Comparison of ENCODE assay signal across 8 cellular contexts in the genomic region with DNA sequence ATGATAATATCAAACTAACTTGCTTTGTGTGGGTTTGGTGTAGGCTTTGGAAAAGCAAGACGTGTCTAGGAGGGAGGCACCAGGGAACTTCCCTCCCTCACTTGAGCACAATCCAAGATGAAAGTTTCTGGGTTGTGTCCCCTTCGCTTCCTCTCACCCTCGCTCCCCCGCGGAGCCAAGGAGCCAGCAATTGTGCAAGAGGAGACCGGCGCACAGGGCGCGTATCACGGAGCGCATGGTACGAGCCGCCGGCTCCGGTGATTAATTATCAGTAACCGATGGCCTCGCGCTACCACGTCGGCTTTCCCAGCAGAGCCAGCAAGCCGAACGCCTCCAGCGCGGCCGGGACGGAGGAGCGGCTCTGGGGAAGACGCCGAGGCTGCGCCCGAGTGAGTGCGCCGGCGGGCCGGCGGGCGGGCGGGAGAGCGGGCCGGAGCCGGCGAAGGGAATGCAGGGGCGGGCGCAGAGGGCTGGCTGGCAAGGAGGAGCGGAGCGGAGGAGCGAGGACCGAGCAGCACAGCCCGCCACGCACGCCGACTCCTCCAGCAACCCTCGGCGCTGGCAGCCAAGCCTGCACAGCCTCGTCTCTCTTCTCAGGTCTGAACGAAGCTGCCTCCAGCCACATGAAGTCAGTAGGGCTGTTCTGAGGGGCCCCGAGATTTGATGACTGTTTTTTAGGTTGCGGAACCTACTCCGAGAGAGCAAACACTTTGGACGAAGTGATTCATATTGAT.
DNase-seq lines count a peak whose midpoint lies in the region; ATAC-seq, FAIRE-seq and TF ChIP-seq lines count a peak whose summit lies in the region.

No MANE protein-coding gene starts in this region.

- no peaks in the 10 kb centered on the region for H3K9me3 Mint-ChIP-seq in activated T-helper 1 cell treated with anti-CD3 and anti-CD28 coated beads, Interleukin-12 subunit alpha, Interleukin-12 subunit beta, Interleukin-2, Interleukin-4 antibody, amounts not matched to agents 30 ng/mL and 10 ng/mL and 1 ng/mL, durations not matched to agents 14 hours and 24 hours and 36 hours

- H3K4me1 ChIP-seq in HUES64 (ENCODE audit: insufficient read depth, low read length) = peaks cover 67% of the 10 kb centered on the region

- intact Hi-C loops in activated T-helper 1 cell treated with anti-CD3 and anti-CD28 coated beads, Interleukin-12 subunit alpha, Interleukin-12 subunit beta, Interleukin-2, Interleukin-4 antibody, amounts not matched to agents 30 ng/mL and 10 ng/mL and 1 ng/mL, durations not matched to agents 14 hours and 24 hours and 36 hours (cut with micrococcal nuclease) = no loop called here

- peaks cover 26% of the 10 kb centered on the region for H3K27me3 Mint-ChIP-seq in activated T-helper 1 cell treated with anti-CD3 and anti-CD28 coated beads, Interleukin-12 subunit alpha, Interleukin-12 subunit beta, Interleukin-2, Interleukin-4 antibody, amounts not matched to agents 30 ng/mL and 10 ng/mL and 1 ng/mL, durations not matched to agents 14 hours and 24 hours and 36 hours (ENCODE audit: insufficient read depth)

- H3K27ac ChIP-seq in C4-2B (peak overlapping the region; percentile 5; the same call in 1 of the 2 replicates), HUES64 (ENCODE audit: low read depth, low read length) (peak overlapping the region; percentile 86), VCaP (peak overlapping the region; percentile 80), neural cell (ENCODE audit: low read length) (no peak overlapping the region)

- no peaks in the 10 kb centered on the region for H3K4me1 Mint-ChIP-seq in activated T-helper 1 cell treated with anti-CD3 and anti-CD28 coated beads, Interleukin-12 subunit alpha, Interleukin-12 subunit beta, Interleukin-2, Interleukin-4 antibody, amounts not matched to agents 30 ng/mL and 10 ng/mL and 1 ng/mL, durations not matched to agents 14 hours and 24 hours and 36 hours (ENCODE audit: low read depth)

- H3K79me2 ChIP-seq in neural cell (replicated peaks; ENCODE audit: insufficient read depth, low read length) = no peaks in the 10 kb centered on the region

- no peaks in the 10 kb centered on the region for H4K20me1 ChIP-seq in neural cell (ENCODE audit: insufficient read depth)

- peak overlapping the region; percentile 74 for H3K4me3 ChIP-seq in HUES64 (ENCODE audit: low read length)
- peak overlapping the region; percentile 72 for H3K4me3 ChIP-seq in neural cell (ENCODE audit: low read length)

- TF ChIP-seq CTCF in C4-2B (conservative IDR thresholded peaks at IDR 0.05) = no peak
- no peak for TF ChIP-seq CTCF in VCaP (conservative IDR thresholded peaks at IDR 0.05)
- TF ChIP-seq CTCF in neural cell (IDR thresholded peaks at IDR 0.05; ENCODE audit: poor library complexity, severe bottlenecking) = peak; percentile 15

- peak; percentile 53 for TF ChIP-seq RAD21 in neural cell (conservative IDR thresholded peaks at IDR 0.05)

- H3K36me3 Mint-ChIP-seq in activated T-helper 1 cell treated with anti-CD3 and anti-CD28 coated beads, Interleukin-12 subunit alpha, Interleukin-12 subunit beta, Interleukin-2, Interleukin-4 antibody, amounts not matched to agents 30 ng/mL and 10 ng/mL and 1 ng/mL, durations not matched to agents 14 hours and 24 hours and 36 hours (ENCODE audit: low read depth) = no peaks in the 10 kb centered on the region

- H3K27me3 ChIP-seq in HUES64 (ENCODE audit: insufficient read depth, low read length) (peaks cover 3% of the 10 kb centered on the region; the same call in 1 of the 2 replicates), neural cell (ENCODE audit: insufficient read depth, low read depth, low read length) (peaks cover 15% of the 10 kb centered on the region)

- H3K27ac Mint-ChIP-seq in activated T-helper 1 cell treated with anti-CD3 and anti-CD28 coated beads, Interleukin-12 subunit alpha, Interleukin-12 subunit beta, Interleukin-2, Interleukin-4 antibody, amounts not matched to agents 30 ng/mL and 10 ng/mL and 1 ng/mL, durations not matched to agents 14 hours and 24 hours and 36 hours = no peak overlapping the region

- ATAC-seq in HG03469 (IDR thresholded peaks at IDR 0.05; ENCODE audit: unreplicated experiment) = no peak

- no peak overlapping the region for H2AFZ ChIP-seq in neural cell (ENCODE audit: low read depth, low read length)

- TF ChIP-seq EP300 in neural cell (conservative IDR thresholded peaks at IDR 0.05; ENCODE audit: poor library complexity, severe bottlenecking) = peak; percentile 25

- peak overlapping the region; percentile 88 for H3K9ac ChIP-seq in HUES64 (ENCODE audit: low read depth, low read length)
- H3K9ac ChIP-seq in neural cell (ENCODE audit: low read length) = peak overlapping the region; percentile 57

- no peak overlapping the region for H3K4me3 Mint-ChIP-seq in activated T-helper 1 cell treated with anti-CD3 and anti-CD28 coated beads, Interleukin-12 subunit alpha, Interleukin-12 subunit beta, Interleukin-2, Interleukin-4 antibody, amounts not matched to agents 30 ng/mL and 10 ng/mL and 1 ng/mL, durations not matched to agents 14 hours and 24 hours and 36 hours

- no peak for FAIRE-seq in frontal cortex (lab: Jason Lieb, UNC)

- H3K9me3 ChIP-seq in HUES64 (ENCODE audit: insufficient read depth, low read depth, low read length) = no peaks in the 10 kb centered on the region
- H3K9me3 ChIP-seq in neural cell (ENCODE audit: low read length) = no peaks in the 10 kb centered on the region

- H3K36me3 ChIP-seq in HUES64 (ENCODE audit: insufficient read depth, low read length) = no peaks in the 10 kb centered on the region
- no peaks in the 10 kb centered on the region for H3K36me3 ChIP-seq in neural cell (ENCODE audit: insufficient read depth, low read length)

- H3F3A ChIP-seq in neural cell (ENCODE audit: insufficient read depth, low read length, poor library complexity, severe bottlenecking) = peaks cover 2% of the 10 kb centered on the region

- under 1% methylated on average over 60 of the region's 60 CpGs for WGBS in HUES64

- peak; percentile 23 to 30 for DNase-seq in frontal cortex (ENCODE audit: low spot score in 2 of 2)
- no peak for DNase-seq in activated T-helper 1 cell treated with anti-CD3 and anti-CD28 coated beads, Interleukin-12 subunit alpha, Interleukin-12 subunit beta, Interleukin-2, Interleukin-4 antibody, amounts not matched to agents 30 ng/mL and 10 ng/mL and 1 ng/mL, durations not matched to agents 14 hours and 24 hours and 36 hours (ENCODE audit: low spot score)
- DNase-seq in stimulated activated CD4-positive, alpha-beta T cell treated with anti-CD3 and anti-CD28 coated beads, Interleukin-2, amount 100 ng/mL, for 48 hours = no peak

- H3K4me2 ChIP-seq in neural cell (ENCODE audit: low read length) = peak overlapping the region; percentile 56

- H3K9me2 ChIP-seq in neural cell (ENCODE audit: insufficient read depth, low read length) = no peaks in the 10 kb centered on the region

TF ChIP-seq in neural cell, 6 proteins besides CTCF, POLR2A, EP300 and RAD21:
- TF ChIP-seq POLR2AphosphoS5 (IDR thresholded peaks at IDR 0.05) (peak; percentile 42), TAF1 (IDR thresholded peaks at IDR 0.05; ENCODE audit: low read depth) (no peak), EZH2 (IDR thresholded peaks at IDR 0.05; ENCODE audit: borderline replicate concordance, insufficient read depth, low read length, poor library complexity, severe bottlenecking) (no peak), MXI1 (conservative IDR thresholded peaks at IDR 0.05; ENCODE audit: poor library complexity, severe bottlenecking) (no peak), SMC3 (conservative IDR thresholded peaks at IDR 0.05; ENCODE audit: poor library complexity) (peak; percentile 62)
- TF ChIP-seq, protein P1, sequence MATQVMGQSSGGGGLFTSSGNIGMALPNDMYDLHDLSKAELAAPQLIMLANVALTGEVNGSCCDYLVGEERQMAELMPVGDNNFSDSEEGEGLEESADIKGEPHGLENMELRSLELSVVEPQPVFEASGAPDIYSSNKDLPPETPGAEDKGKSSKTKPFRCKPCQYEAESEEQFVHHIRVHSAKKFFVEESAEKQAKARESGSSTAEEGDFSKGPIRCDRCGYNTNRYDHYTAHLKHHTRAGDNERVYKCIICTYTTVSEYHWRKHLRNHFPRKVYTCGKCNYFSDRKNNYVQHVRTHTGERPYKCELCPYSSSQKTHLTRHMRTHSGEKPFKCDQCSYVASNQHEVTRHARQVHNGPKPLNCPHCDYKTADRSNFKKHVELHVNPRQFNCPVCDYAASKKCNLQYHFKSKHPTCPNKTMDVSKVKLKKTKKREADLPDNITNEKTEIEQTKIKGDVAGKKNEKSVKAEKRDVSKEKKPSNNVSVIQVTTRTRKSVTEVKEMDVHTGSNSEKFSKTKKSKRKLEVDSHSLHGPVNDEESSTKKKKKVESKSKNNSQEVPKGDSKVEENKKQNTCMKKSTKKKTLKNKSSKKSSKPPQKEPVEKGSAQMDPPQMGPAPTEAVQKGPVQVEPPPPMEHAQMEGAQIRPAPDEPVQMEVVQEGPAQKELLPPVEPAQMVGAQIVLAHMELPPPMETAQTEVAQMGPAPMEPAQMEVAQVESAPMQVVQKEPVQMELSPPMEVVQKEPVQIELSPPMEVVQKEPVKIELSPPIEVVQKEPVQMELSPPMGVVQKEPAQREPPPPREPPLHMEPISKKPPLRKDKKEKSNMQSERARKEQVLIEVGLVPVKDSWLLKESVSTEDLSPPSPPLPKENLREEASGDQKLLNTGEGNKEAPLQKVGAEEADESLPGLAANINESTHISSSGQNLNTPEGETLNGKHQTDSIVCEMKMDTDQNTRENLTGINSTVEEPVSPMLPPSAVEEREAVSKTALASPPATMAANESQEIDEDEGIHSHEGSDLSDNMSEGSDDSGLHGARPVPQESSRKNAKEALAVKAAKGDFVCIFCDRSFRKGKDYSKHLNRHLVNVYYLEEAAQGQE (IDR thresholded peaks at IDR 0.05; ENCODE audit: borderline replicate concordance) = no peak

Comparison
In these comparisons a context has a peak if more than half of its experiments do, and no peak if none do; other contexts are left out.
1. DNase-seq: peak in frontal cortex (2 of 2); none in activated T-helper 1 cell treated with anti-CD3 and anti-CD28 coated beads, Interleukin-12 subunit alpha, Interleukin-12 subunit beta, Interleukin-2, Interleukin-4 antibody, amounts not matched to agents 30 ng/mL and 10 ng/mL and 1 ng/mL, durations not matched to agents 14 hours and 24 hours and 36 hours (single experiment) and stimulated activated CD4-positive, alpha-beta T cell treated with anti-CD3 and anti-CD28 coated beads, Interleukin-2, amount 100 ng/mL, for 48 hours (0 of 2).